ENCODE assay signal across 20 cellular contexts in the genomic region with DNA sequence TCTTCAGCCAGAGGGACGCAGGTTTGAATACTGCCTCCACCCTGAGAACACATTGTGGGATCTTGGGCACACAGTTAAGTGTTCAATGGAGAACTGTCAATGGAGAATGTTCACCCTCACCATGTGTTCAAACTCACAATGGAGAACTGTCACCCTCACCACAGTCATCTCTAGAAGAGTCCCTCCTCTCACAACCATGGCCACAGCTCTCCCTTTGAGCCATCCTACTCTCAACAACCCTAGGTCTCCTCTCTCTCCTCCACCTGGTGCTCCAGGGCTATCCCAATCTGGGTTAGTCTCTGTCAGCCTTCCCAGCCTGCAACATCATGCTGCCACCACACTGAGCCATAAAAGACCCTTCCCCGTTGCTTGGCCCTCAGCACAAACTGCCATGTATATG. TPM values are rescaled to one million over a fixed set of nuclear protein-coding genes. Genes with fewer than 3 reads are reported as not detected.
DNase-seq lines count a peak whose midpoint lies in the region; ATAC-seq and TF ChIP-seq lines count a peak whose summit lies in the region.
"Had no signal": no experiment of that assay in that cellular context is flagged by ENCODE, and none has a peak within 500 bp of the region (broad histone marks: within the 10 kb centered on the region; RNA-seq: fewer than 3 reads in every experiment).

No MANE protein-coding gene starts in this region.

- DNase-seq in mesenteric fat pad (ENCODE audit: low spot score) (no peak), posterior vena cava (ENCODE audit: low spot score) (no peak), DMS153 treated with DMSO at 0.1 percent for 48 hours (lab: John Stamatoyannopoulos, UW; ENCODE audit: unreplicated experiment) (no peak), HPDE6-E6E7 (ENCODE audit: extremely low spot score) (no peak)
- DNase-seq: activated CD4-positive, alpha-beta T cell treated with anti-CD3 and anti-CD28 coated beads, Interleukin-2, amount 50 U/mL, for 1 hour; GDM1; Kasumi-1; naive B cell; NCI-H1417 treated with DMSO at 0.1 percent for 48 hours; NCI-H226; SJCRH30; transverse colon had no signal

- TF ChIP-seq CTCF in OCI-LY3 (IDR thresholded peaks at IDR 0.05; ENCODE audit: low read depth, low read length) = no peak

- peaks cover 42% of the 10 kb centered on the region for H3K4me1 ChIP-seq in OCI-LY3 (ENCODE audit: low read length)
- H3K4me1 ChIP-seq: ascending aorta, SJCRH30, transverse colon had no signal

- no peak overlapping the region for H2AFZ ChIP-seq in OCI-LY3 (ENCODE audit: low read depth, low read length)

- no peaks in the 10 kb centered on the region for H4K20me1 ChIP-seq in OCI-LY3 (ENCODE audit: insufficient read depth, low read length)

- peak overlapping the region; percentile 59 for H3K4me2 ChIP-seq in OCI-LY3 (ENCODE audit: low read length)

- H3K27ac ChIP-seq in OCI-LY3 (ENCODE audit: low read length) = peak overlapping the region; percentile 27; the same call in 1 of the 2 replicates
- H3K27ac ChIP-seq: ascending aorta, SJCRH30, transverse colon had no signal

- H3K9me3 ChIP-seq in OCI-LY3 (ENCODE audit: insufficient read depth, low read length) = no peaks in the 10 kb centered on the region
- H3K9me3 ChIP-seq: ascending aorta, SJCRH30, transverse colon had no signal

- peak overlapping the region; percentile 41 for H3K4me3 ChIP-seq in OCI-LY3 (ENCODE audit: low read length)
- H3K4me3 ChIP-seq: ascending aorta, SJCRH30, transverse colon had no signal

- no peaks in the 10 kb centered on the region for H3K79me2 ChIP-seq in OCI-LY3 (ENCODE audit: low read length)

- ATAC-seq in GM18498 (IDR thresholded peaks at IDR 0.05; ENCODE audit: unreplicated experiment) (peak; percentile 43), GM19452 (IDR thresholded peaks at IDR 0.05; ENCODE audit: unreplicated experiment) (peak; percentile 29), HG02852 (IDR thresholded peaks at IDR 0.05; ENCODE audit: unreplicated experiment) (peak; percentile 48)

- no peak overlapping the region for H3K9ac ChIP-seq in OCI-LY3 (ENCODE audit: low read length)

- H3K36me3 ChIP-seq in OCI-LY3 (replicated peaks; ENCODE audit: low read depth, low read length) = no peaks in the 10 kb centered on the region
- H3K36me3 ChIP-seq: ascending aorta, SJCRH30, transverse colon had no signal

- no peaks in the 10 kb centered on the region for H3K27me3 ChIP-seq in OCI-LY3 (ENCODE audit: low read depth, low read length)
- H3K27me3 ChIP-seq: ascending aorta, transverse colon had no signal

- intact Hi-C loops in posterior vena cava (cut with DNase I) = no loop called here

RNA-seq across cellular contexts. Expression of gene HAND1, which starts 36.3 kb away (rescaled TPM):
- total RNA-seq in mesenteric fat pad = not detected
- not detected for total RNA-seq in posterior vena cava
- total RNA-seq: activated T-helper 1 cell treated with anti-CD3 and anti-CD28 coated beads, Interleukin-12 subunit alpha, Interleukin-12 subunit beta, Interleukin-2, Interleukin-4 antibody, amounts not matched to agents 30 ng/mL and 10 ng/mL and 1 ng/mL, durations not matched to agents 14 hours and 24 hours and 36 hours; ascending aorta; frontal cortex; lower leg skin; SJCRH30 had no signal
